Comparison of ENCODE assay signal across 1 cellular context in the genomic region with DNA sequence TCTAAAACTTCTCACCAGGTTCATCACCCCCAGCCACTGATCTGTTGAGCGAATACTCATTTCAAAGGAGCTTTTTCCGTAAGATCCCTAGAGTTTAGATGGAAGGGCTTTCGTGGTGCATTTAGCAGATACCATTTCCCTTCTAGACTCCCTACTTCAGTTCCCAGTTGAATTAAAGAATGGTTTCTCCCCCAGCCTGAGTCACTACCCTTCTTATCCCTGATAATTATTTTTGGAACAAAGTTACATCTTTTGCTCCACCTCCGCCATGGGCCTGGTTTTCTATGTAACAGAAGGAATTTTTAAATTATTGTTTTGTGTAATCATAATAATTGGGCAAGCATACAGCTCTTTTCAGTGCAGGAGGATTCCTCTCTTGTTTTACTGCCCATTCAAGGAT.
TF ChIP-seq lines count a peak whose summit lies in the region.

No MANE protein-coding gene starts in this region.

TF ChIP-seq in GM12878, 131 proteins besides CTCF, POLR2A, EP300 and RAD21 (continued from another document):
- no peak for TF ChIP-seq STAT1 (conservative IDR thresholded peaks at IDR 0.05)
- TF ChIP-seq ETV6 (conservative IDR thresholded peaks at IDR 0.05 in 1 of 2, IDR thresholded peaks at IDR 0.05 in 1 of 2; ENCODE audit: borderline replicate concordance in 1 of 2, low read depth in 1 of 2): no peak
- TF ChIP-seq ZNF217 (IDR thresholded peaks at IDR 0.05): no peak
- TF ChIP-seq RELB (IDR thresholded peaks at IDR 0.05; ENCODE audit: low read depth): no peak
- TF ChIP-seq SMAD1 (IDR thresholded peaks at IDR 0.05; ENCODE audit: low read depth, partially characterized antibody): no peak
- no peak for TF ChIP-seq PAX5 (IDR thresholded peaks at IDR 0.05; ENCODE audit: borderline replicate concordance, low read depth, low read length)
- no peak for TF ChIP-seq NBN (IDR thresholded peaks at IDR 0.05)
- no peak for TF ChIP-seq MTA2 (IDR thresholded peaks at IDR 0.05; ENCODE audit: low read depth)
- TF ChIP-seq FOS (IDR thresholded peaks at IDR 0.05; ENCODE audit: borderline replicate concordance, extremely low read depth, insufficient read length): no peak
- TF ChIP-seq CBX3 (IDR thresholded peaks at IDR 0.05; ENCODE audit: borderline replicate concordance, low read depth): no peak
- TF ChIP-seq HSF1 (IDR thresholded peaks at IDR 0.05; ENCODE audit: low read depth, low read length): no peak
- TF ChIP-seq SIX5 (IDR thresholded peaks at IDR 0.05; ENCODE audit: low read depth, low read length, severe bottlenecking): no peak
- no peak for TF ChIP-seq KAT2A (conservative IDR thresholded peaks at IDR 0.05; ENCODE audit: control insufficient read depth, low read depth, low read length)
TF ChIP-seq in GM12878: peak in this region for 0.
